ENCODE assay signal across 20 cellular contexts in genomic region chr1:243740255-243740999, GRCh38.
DNase-seq lines count a peak whose midpoint lies in the region; ATAC-seq and TF ChIP-seq lines count a peak whose summit lies in the region.
"Had no signal": no experiment of that assay in that cellular context is flagged by ENCODE, and none has a peak within 500 bp of the region (broad histone marks: within the 10 kb centered on the region; RNA-seq: fewer than 3 reads in every experiment).

No MANE protein-coding gene starts in this region.

- H3K23ac ChIP-seq in H9 (ENCODE audit: insufficient read length, low read depth, low read length) (no peak overlapping the region), trophoblast cell (ENCODE audit: low read length) (no peak overlapping the region)

- no CpG with 5 or more reads among the region's 2 CpGs for WGBS in H9 (ENCODE audit: extremely low coverage, insufficient read length, low lambda C conversion rate)
- WGBS in trophoblast cell (ENCODE audit: extremely low coverage, insufficient coverage, insufficient read length): no CpG with 5 or more reads among the region's 2 CpGs

- peaks cover 7 to 20% (median 15%) of the 10 kb centered on the region in 3 experiments for H3K36me3 Mint-ChIP-seq in H9 (ENCODE audit: insufficient read depth in 1 of 3, low read depth in 3 of 3)

- H2BK5ac ChIP-seq in H9 (ENCODE audit: insufficient read length, low read length) (peak overlapping the region; percentile 92), trophoblast cell (ENCODE audit: low read depth, low read length, poor library complexity) (no peak overlapping the region)

- ATAC-seq in HG03378 (IDR thresholded peaks at IDR 0.05; ENCODE audit: unreplicated experiment): no peak
- ATAC-seq: stimulated activated memory B cell treated with anti-CD40 and anti-IgM and Interleukin-4, amounts not matched to agents 10 μg/mL and 1 μg/mL and 100 μg/mL, for 72 hours had no signal

- in situ Hi-C loops in astrocyte of the spinal cord (cut with HindIII; ENCODE audit: low sequenced_read_pairs): no loop called here

- no peak overlapping the region for H2BK12ac ChIP-seq in H9 (ENCODE audit: insufficient read length, low read depth, low read length)
- no peak overlapping the region for H2BK12ac ChIP-seq in trophoblast cell (ENCODE audit: low read length)

- H3K9me3 ChIP-seq in H9 (ENCODE audit: control insufficient read depth, low read depth, low read length): no peaks in the 10 kb centered on the region
- no peaks in the 10 kb centered on the region for H3K9me3 ChIP-seq in trophoblast cell (ENCODE audit: insufficient read depth, low read depth, low read length)
- H3K9me3 ChIP-seq: heart right ventricle, thoracic aorta had no signal

- H3K36me3 ChIP-seq in trophoblast cell (ENCODE audit: control insufficient read depth in 1 of 2, insufficient read depth in 2 of 2, low read length in 2 of 2): no peaks in the 10 kb centered on the region
- H3K36me3 ChIP-seq: heart right ventricle, thoracic aorta had no signal

- H2AFZ ChIP-seq in H9 (ENCODE audit: low read length) (no peak overlapping the region), trophoblast cell (ENCODE audit: insufficient read depth, low read length, poor library complexity) (no peak overlapping the region)
- H2AFZ ChIP-seq: PC-9 had no signal

- peaks cover 52 to 66% of the 10 kb centered on the region in 2 experiments for H3K4me1 Mint-ChIP-seq in H9

- peaks cover 5 to 7% of the 10 kb centered on the region in 2 experiments for H3K9me3 Mint-ChIP-seq in H9
- H3K9me3 Mint-ChIP-seq: activated naive CD8-positive, alpha-beta T cell treated with anti-CD3 and anti-CD28 coated beads for 36 hours; activated T-helper 1 cell treated with anti-CD3 and anti-CD28 coated beads, Interleukin-12 subunit alpha, Interleukin-12 subunit beta, Interleukin-2, Interleukin-4 antibody, amounts not matched to agents 30 ng/mL and 10 ng/mL and 1 ng/mL, durations not matched to agents 14 hours and 24 hours and 36 hours; stimulated activated memory B cell treated with anti-CD40 and anti-IgM and Interleukin-4, amounts not matched to agents 10 μg/mL and 1 μg/mL and 100 μg/mL, for 72 hours had no signal

- H3K14ac ChIP-seq in H9 (ENCODE audit: insufficient read depth, low read length) (no peak overlapping the region), trophoblast cell (ENCODE audit: low read length) (no peak overlapping the region)

- H4K5ac ChIP-seq in H9 (ENCODE audit: insufficient read length, low read depth, low read length): no peak overlapping the region

- H3K9ac ChIP-seq in H9 (ENCODE audit: extremely low read depth, insufficient read length, low read length): no peak overlapping the region
- no peak overlapping the region for H3K9ac ChIP-seq in trophoblast cell (ENCODE audit: low read length)

- no peak for TF ChIP-seq CTCF in H9 (conservative IDR thresholded peaks at IDR 0.05)
- TF ChIP-seq CTCF in astrocyte of the spinal cord (IDR thresholded peaks at IDR 0.05; ENCODE audit: low read depth, low read length): no peak

- no peaks in the 10 kb centered on the region for H3K27me3 Mint-ChIP-seq in H9 (ENCODE audit: low read depth)
- H3K27me3 Mint-ChIP-seq: activated naive CD8-positive, alpha-beta T cell treated with anti-CD3 and anti-CD28 coated beads for 36 hours; stimulated activated memory B cell treated with anti-CD40 and anti-IgM and Interleukin-4, amounts not matched to agents 10 μg/mL and 1 μg/mL and 100 μg/mL, for 72 hours had no signal

- no peaks in the 10 kb centered on the region for H3K23me2 ChIP-seq in H9 (ENCODE audit: insufficient read length, low read depth, low read length, poor library complexity, severe bottlenecking)

- no peak overlapping the region for H4K12ac ChIP-seq in trophoblast cell (ENCODE audit: low read depth, low read length)

- H3K18ac ChIP-seq in H9 (ENCODE audit: insufficient read length, low read depth, low read length): peak overlapping the region; percentile 30
- H3K18ac ChIP-seq in trophoblast cell (ENCODE audit: low read length): no peak overlapping the region

- H3K4me3 ChIP-seq in astrocyte of the spinal cord (ENCODE audit: low read depth, low read length) (no peak overlapping the region), trophoblast cell (ENCODE audit: low read depth, low read length) (no peak overlapping the region)
- H3K4me3 ChIP-seq: heart right ventricle, PC-9, thoracic aorta had no signal

- DNase-seq in H9: no peak
- peak; percentile 35 for DNase-seq in astrocyte of the spinal cord (ENCODE audit: low read depth, low spot score)
- DNase-seq in hepatic stellate cell (ENCODE audit: low spot score): peak; percentile 21
- DNase-seq in trophoblast cell: no peak
- no peak for DNase-seq in NCI-H146 treated with DMSO at 0.1 percent for 48 hours (lab: John Stamatoyannopoulos, UW; ENCODE audit: unreplicated experiment)
- no peak for DNase-seq in NCI-H1092 (lab: John Stamatoyannopoulos, UW)
- no peak for DNase-seq in NCI-H2196 treated with DMSO at 0.1 percent for 48 hours (lab: John Stamatoyannopoulos, UW; ENCODE audit: unreplicated experiment)
- DNase-seq: activated CD4-positive, CD25-positive, alpha-beta regulatory T cell; activated naive CD8-positive, alpha-beta T cell treated with anti-CD3 and anti-CD28 coated beads for 36 hours; central memory CD4-positive, alpha-beta T cell; heart right ventricle; KBM-7; NCI-H2029 treated with DMSO at 0.1 percent for 48 hours; NCI-H526; PC-9 had no signal

- no peaks in the 10 kb centered on the region for H3K27me3 ChIP-seq in H9 (ENCODE audit: insufficient read depth, low read length)
- H3K27me3 ChIP-seq in trophoblast cell (ENCODE audit: insufficient read depth, low read length): no peaks in the 10 kb centered on the region
- H3K27me3 ChIP-seq: heart right ventricle had no signal

- peak overlapping the region; percentile 13 for H3K4me2 ChIP-seq in H9 (ENCODE audit: insufficient read depth, insufficient read length, low read length)
- no peak overlapping the region for H3K4me2 ChIP-seq in trophoblast cell (ENCODE audit: low read length)
- H3K4me2 ChIP-seq: PC-9 had no signal

- H3K4me1 ChIP-seq in H9 (ENCODE audit: insufficient read depth, low read length) (peaks cover 16% of the 10 kb centered on the region), trophoblast cell (ENCODE audit: control insufficient read depth in 1 of 2, insufficient read depth in 2 of 2, low read length in 2 of 2) (peaks cover 0 to 10% of the 10 kb centered on the region in 2 experiments)

- H3K4ac ChIP-seq in H9 (ENCODE audit: low read depth, low read length): no peak overlapping the region
- no peak overlapping the region for H3K4ac ChIP-seq in trophoblast cell (ENCODE audit: low read depth, low read length)

- H3K27ac ChIP-seq in H9 (ENCODE audit: insufficient read length, low read depth, low read length) (peak overlapping the region; percentile 96), trophoblast cell (ENCODE audit: low read depth, low read length) (peak overlapping the region; percentile 52)
- H3K27ac ChIP-seq: heart right ventricle, PC-9, thoracic aorta had no signal

- H2BK120ac ChIP-seq in H9 (ENCODE audit: low read depth, low read length, poor library complexity, severe bottlenecking): peak overlapping the region; percentile 69
- no peak overlapping the region for H2BK120ac ChIP-seq in trophoblast cell (ENCODE audit: insufficient read depth, low read length, poor library complexity)

- H3K79me2 ChIP-seq in H9 (ENCODE audit: insufficient read depth, low read length) (no peaks in the 10 kb centered on the region), trophoblast cell (ENCODE audit: control insufficient read depth, insufficient read depth, low read length, poor library complexity) (no peaks in the 10 kb centered on the region)

- no peak overlapping the region for H3K56ac ChIP-seq in H9 (ENCODE audit: insufficient read length, low read depth, low read length)

- H3K79me1 ChIP-seq in H9 (ENCODE audit: insufficient read depth, low read depth, low read length, poor library complexity, severe bottlenecking) (no peaks in the 10 kb centered on the region), trophoblast cell (ENCODE audit: low read length) (peaks cover 2% of the 10 kb centered on the region)

- H4K8ac ChIP-seq in H9 (replicated peaks; ENCODE audit: insufficient read length, low read depth, low read length) (no peak overlapping the region), trophoblast cell (ENCODE audit: low read depth, low read length) (no peak overlapping the region)

- H3T11ph ChIP-seq in H9 (ENCODE audit: low read length): peak overlapping the region; percentile 43

- H2AK5ac ChIP-seq in H9 (ENCODE audit: insufficient read length, low read length): no peak overlapping the region
- no peak overlapping the region for H2AK5ac ChIP-seq in trophoblast cell (ENCODE audit: low read length)

- peak overlapping the region; percentile 59 to 99 (median 96) for H3K27ac Mint-ChIP-seq in H9
- H3K27ac Mint-ChIP-seq: activated naive CD8-positive, alpha-beta T cell treated with anti-CD3 and anti-CD28 coated beads for 36 hours; activated T-helper 1 cell treated with anti-CD3 and anti-CD28 coated beads, Interleukin-12 subunit alpha, Interleukin-12 subunit beta, Interleukin-2, Interleukin-4 antibody, amounts not matched to agents 30 ng/mL and 10 ng/mL and 1 ng/mL, durations not matched to agents 14 hours and 24 hours and 36 hours; stimulated activated memory B cell treated with anti-CD40 and anti-IgM and Interleukin-4, amounts not matched to agents 10 μg/mL and 1 μg/mL and 100 μg/mL, for 72 hours had no signal

- no peak overlapping the region for H2BK15ac ChIP-seq in H9 (ENCODE audit: low read depth, low read length)

- H2BK20ac ChIP-seq in H9 (ENCODE audit: low read depth, low read length, poor library complexity, severe bottlenecking): no peak overlapping the region

- H4K20me1 ChIP-seq in H9 (ENCODE audit: control insufficient read depth, insufficient read depth, insufficient read length): no peaks in the 10 kb centered on the region

- H4K91ac ChIP-seq in H9 (ENCODE audit: insufficient read length, low read depth, low read length) (no peak overlapping the region), trophoblast cell (ENCODE audit: low read depth, low read length) (no peak overlapping the region)

- no peak overlapping the region for H3K4me3 Mint-ChIP-seq in H9
- H3K4me3 Mint-ChIP-seq: activated naive CD8-positive, alpha-beta T cell treated with anti-CD3 and anti-CD28 coated beads for 36 hours; activated T-helper 1 cell treated with anti-CD3 and anti-CD28 coated beads, Interleukin-12 subunit alpha, Interleukin-12 subunit beta, Interleukin-2, Interleukin-4 antibody, amounts not matched to agents 30 ng/mL and 10 ng/mL and 1 ng/mL, durations not matched to agents 14 hours and 24 hours and 36 hours; neural crest cell; stimulated activated memory B cell treated with anti-CD40 and anti-IgM and Interleukin-4, amounts not matched to agents 10 μg/mL and 1 μg/mL and 100 μg/mL, for 72 hours had no signal

Comparison
In these comparisons a context has a peak if more than half of its experiments do, and no peak if none do; other contexts are left out.
1. DNase-seq: peak in astrocyte of the spinal cord (single experiment) and hepatic stellate cell (single experiment); none in H9 (single experiment), trophoblast cell (0 of 2), NCI-H146 treated with DMSO at 0.1 percent for 48 hours (single experiment), NCI-H1092 (single experiment) and NCI-H2196 treated with DMSO at 0.1 percent for 48 hours (single experiment).